21 cellular contexts compared by ENCODE assay signal in genomic region chr10:34205452-34205851, GRCh38.
A peak's percentile ranks its signal among the peaks of the same experiment; 100 is the strongest.
DNase-seq lines count a peak whose midpoint lies in the region; ATAC-seq and TF ChIP-seq lines count a peak whose summit lies in the region.
"Had no signal": no experiment of that assay in that cellular context is flagged by ENCODE, and none has a peak within 500 bp of the region (broad histone marks: within the 10 kb centered on the region; RNA-seq: fewer than 3 reads in every experiment).

No MANE protein-coding gene starts in this region.

- peaks cover 5% of the 10 kb centered on the region for H3K36me3 Mint-ChIP-seq in glutamatergic neuron (ENCODE audit: unreplicated experiment)
- H3K36me3 Mint-ChIP-seq: activated naive CD8-positive, alpha-beta T cell treated with anti-CD3 and anti-CD28 coated beads, Interleukin-2, amount 10 ng/mL, durations not matched to agents 7 days and 5 days had no signal

- H3K27ac Mint-ChIP-seq in glutamatergic neuron (ENCODE audit: unreplicated experiment), result peak overlapping the region; percentile 31
- H3K27ac Mint-ChIP-seq: activated CD8-positive, alpha-beta T cell treated with anti-CD3 and anti-CD28 coated beads for 36 hours; activated naive CD8-positive, alpha-beta T cell treated with anti-CD3 and anti-CD28 coated beads, Interleukin-2, amount 10 ng/mL, durations not matched to agents 7 days and 5 days had no signal

- peaks cover 4% of the 10 kb centered on the region for H3K27me3 Mint-ChIP-seq in glutamatergic neuron (ENCODE audit: unreplicated experiment)
- H3K27me3 Mint-ChIP-seq: activated CD8-positive, alpha-beta T cell treated with anti-CD3 and anti-CD28 coated beads for 36 hours had no signal

- intact Hi-C loops in transverse colon (cut with DNase I; ENCODE audit: low total_unique reads), result no loop called here

- WGBS in transverse colon (ENCODE audit: low coverage in 1 of 2), 2 donors, result 25 to 78% methylated on average over 1 to 5 of the region's 5 CpGs

- H3K79me2 ChIP-seq in Loucy (ENCODE audit: insufficient read depth, low read length), result no peaks in the 10 kb centered on the region

- H4K20me1 ChIP-seq in BLaER1 (no peaks in the 10 kb centered on the region), Loucy (ENCODE audit: insufficient read depth, low read length, poor library complexity, severe bottlenecking) (no peaks in the 10 kb centered on the region)

- TF ChIP-seq POLR2A in transverse colon (IDR thresholded peaks at IDR 0.05), result no peak

- peaks cover 21% of the 10 kb centered on the region; the same call in 1 of the 2 replicates for H3F3A ChIP-seq in Loucy (ENCODE audit: low read depth)

- H3K4me2 ChIP-seq in BLaER1, result peak overlapping the region; percentile 74
- peak overlapping the region; percentile 56 for H3K4me2 ChIP-seq in Loucy (ENCODE audit: low read depth, low read length, poor library complexity, severe bottlenecking)

- H3K4me1 ChIP-seq in BLaER1, result peaks cover 51% of the 10 kb centered on the region
- peaks cover 71% of the 10 kb centered on the region for H3K4me1 ChIP-seq in Loucy (ENCODE audit: insufficient read depth, low read length, poor library complexity, severe bottlenecking)
- peaks cover 0 to 14% (median 10%) of the 10 kb centered on the region in 4 donors for H3K4me1 ChIP-seq in transverse colon
- H3K4me1 ChIP-seq: breast epithelium had no signal

- H3K27me3 ChIP-seq in BLaER1 (no peaks in the 10 kb centered on the region), GM06990 (replicated peaks; ENCODE audit: control insufficient read depth, insufficient read depth, low read length) (no peaks in the 10 kb centered on the region), Loucy (ENCODE audit: insufficient read depth, low read length, poor library complexity, severe bottlenecking) (no peaks in the 10 kb centered on the region), transverse colon (no peaks in the 10 kb centered on the region)
- H3K27me3 ChIP-seq: breast epithelium, neutrophil, sigmoid colon, SJSA1 had no signal

- peak; percentile 25 for DNase-seq in GM06990 (ENCODE audit: extremely low read depth, insufficient read length)
- DNase-seq in glutamatergic neuron, result no peak
- DNase-seq in NCI-H226, result no peak
- no peak for DNase-seq in transverse colon
- DNase-seq in activated naive CD4-positive, alpha-beta T cell treated with anti-CD3 and anti-CD28 coated beads, Interleukin-2, amount 50 U/mL, for 16 hours, result no peak
- DNase-seq: activated CD8-positive, alpha-beta T cell treated with anti-CD3 and anti-CD28 coated beads for 36 hours; activated naive CD8-positive, alpha-beta T cell treated with anti-CD3 and anti-CD28 coated beads, Interleukin-2, amount 10 ng/mL, durations not matched to agents 7 days and 5 days; activated T-cell treated with anti-CD3 and anti-CD28 coated beads, Interleukin-2, amount 50 U/mL, for 48 hours; dermis blood vessel endothelial cell; erythroblast; IMR-90; NCI-H345; sigmoid colon; stimulated activated CD4-positive, alpha-beta T cell treated with anti-CD3 and anti-CD28 coated beads, Interleukin-1b, Interleukin-23, amount 100 ng/mL, for 48 hours had no signal

- peaks cover 10% of the 10 kb centered on the region for H3K9me3 Mint-ChIP-seq in glutamatergic neuron (ENCODE audit: unreplicated experiment)
- H3K9me3 Mint-ChIP-seq: activated CD8-positive, alpha-beta T cell treated with anti-CD3 and anti-CD28 coated beads for 36 hours; activated naive CD8-positive, alpha-beta T cell treated with anti-CD3 and anti-CD28 coated beads, Interleukin-2, amount 10 ng/mL, durations not matched to agents 7 days and 5 days had no signal

- H3K9me3 ChIP-seq in BLaER1, result peaks cover 5% of the 10 kb centered on the region; the same call in 1 of the 2 replicates
- no peaks in the 10 kb centered on the region for H3K9me3 ChIP-seq in Loucy (ENCODE audit: insufficient read depth, low read depth, low read length)
- H3K9me3 ChIP-seq in transverse colon, result no peaks in the 10 kb centered on the region
- H3K9me3 ChIP-seq: breast epithelium, neutrophil, sigmoid colon, SJSA1 had no signal

- no peak for ATAC-seq in HG03045 (IDR thresholded peaks at IDR 0.05; ENCODE audit: unreplicated experiment)
- ATAC-seq: activated CD8-positive, alpha-beta T cell treated with anti-CD3 and anti-CD28 coated beads for 36 hours; HCT116 had no signal

- H2AFZ ChIP-seq in Loucy (ENCODE audit: low read length), result no peak overlapping the region

- peak overlapping the region; percentile 15 for H3K4me3 Mint-ChIP-seq in glutamatergic neuron (ENCODE audit: unreplicated experiment)
- H3K4me3 Mint-ChIP-seq: activated CD8-positive, alpha-beta T cell treated with anti-CD3 and anti-CD28 coated beads for 36 hours; activated naive CD8-positive, alpha-beta T cell treated with anti-CD3 and anti-CD28 coated beads, Interleukin-2, amount 10 ng/mL, durations not matched to agents 7 days and 5 days had no signal

- peak overlapping the region; percentile 60; the same call in 1 of the 2 replicates for H3K27ac ChIP-seq in BLaER1
- H3K27ac ChIP-seq in transverse colon, result no peak overlapping the region
- H3K27ac ChIP-seq: breast epithelium, neutrophil, sigmoid colon, SJSA1 had no signal

- no peak for TF ChIP-seq CTCF in GM06990 (IDR thresholded peaks at IDR 0.05; ENCODE audit: insufficient read depth, low read length, poor library complexity, severe bottlenecking)
- TF ChIP-seq CTCF in Loucy (conservative IDR thresholded peaks at IDR 0.05; ENCODE audit: low read length), result no peak
- TF ChIP-seq CTCF in glutamatergic neuron (IDR thresholded peaks at IDR 0.05; ENCODE audit: partially characterized antibody, unreplicated experiment), result no peak
- TF ChIP-seq CTCF in transverse colon (IDR thresholded peaks at IDR 0.05), result no peak

- H3K36me3 ChIP-seq in BLaER1 (no peaks in the 10 kb centered on the region), GM06990 (ENCODE audit: control insufficient read depth, insufficient read depth, low read length) (no peaks in the 10 kb centered on the region), Loucy (ENCODE audit: insufficient read depth, low read length) (no peaks in the 10 kb centered on the region), transverse colon (no peaks in the 10 kb centered on the region)
- H3K36me3 ChIP-seq: breast epithelium, neutrophil, sigmoid colon had no signal

- in situ Hi-C loops in transverse colon (cut with MboI; ENCODE audit: low pct_ligation_motif_present in 1 of 4, low pct_unique_long_range_greater_than_20kb in 1 of 4, low sequenced_read_pairs in 3 of 4), result no loop called here

- H3K4me3 ChIP-seq in BLaER1, result no peak overlapping the region
- no peak overlapping the region for H3K4me3 ChIP-seq in GM06990 (replicated peaks; ENCODE audit: low read depth, low read length)
- H3K4me3 ChIP-seq in Loucy (ENCODE audit: low read length, poor library complexity, severe bottlenecking), result peak overlapping the region; percentile 22
- no peak overlapping the region for H3K4me3 ChIP-seq in transverse colon
- H3K4me3 ChIP-seq: breast epithelium, sigmoid colon, SJSA1 had no signal

- H3K9ac ChIP-seq in BLaER1, result no peak overlapping the region; the same call in 1 of the 2 replicates
- H3K9ac ChIP-seq in Loucy (ENCODE audit: low read depth, low read length, poor library complexity, severe bottlenecking), result peak overlapping the region; percentile 29

- no peaks in the 10 kb centered on the region for H3K9me2 ChIP-seq in Loucy (replicated peaks; ENCODE audit: low read depth, low read length)

- TF ChIP-seq EP300 in transverse colon (IDR thresholded peaks at IDR 0.05; ENCODE audit: low read depth), result no peak

- peaks cover 42% of the 10 kb centered on the region for H3K4me1 Mint-ChIP-seq in glutamatergic neuron (ENCODE audit: low read depth, unreplicated experiment)
